Comparison of ENCODE assay signal across 8 cellular contexts in the genomic region with DNA sequence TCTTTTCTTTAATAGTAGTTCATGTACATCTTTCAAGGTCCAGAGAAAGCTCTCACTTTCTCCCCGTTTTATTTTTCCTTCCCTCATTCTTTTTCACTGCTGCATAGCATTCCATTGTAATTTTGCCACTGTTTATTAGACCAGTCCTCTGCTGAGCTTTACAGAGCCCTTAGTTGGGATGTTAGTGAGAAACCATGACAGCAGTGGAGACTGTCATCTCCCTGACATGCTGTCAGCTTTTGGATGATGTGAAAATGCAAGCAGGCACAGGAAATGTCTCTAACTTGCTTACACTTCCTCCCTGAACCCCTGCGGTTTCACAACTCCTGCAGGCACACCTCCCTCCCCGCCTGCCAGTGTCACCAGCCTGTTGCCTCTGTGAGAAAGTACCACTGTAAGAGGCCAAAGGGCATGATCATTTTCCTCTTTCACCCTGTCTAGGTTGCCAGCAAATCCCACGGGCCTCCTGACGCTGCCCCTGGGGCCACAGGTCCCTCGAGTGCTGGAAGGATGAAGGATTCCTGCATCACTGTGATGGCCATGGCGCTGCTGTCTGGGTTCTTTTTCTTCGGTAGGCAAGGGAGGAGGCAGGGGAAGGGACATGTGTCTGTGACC. TPM values are rescaled to one million over a fixed set of nuclear protein-coding genes. Genes with fewer than 3 reads are reported as not detected.
DNase-seq lines count a peak whose midpoint lies in the region; ATAC-seq and TF ChIP-seq lines count a peak whose summit lies in the region.

A gene (plus strand): TSS at position 415 of the 615 bp plus-strand sequence. CDS start 96 bp downstream, at position 511.

- no peaks in the 10 kb centered on the region for H3K4me1 ChIP-seq in Caco-2
- H3K4me1 ChIP-seq in GM23338 (ENCODE audit: insufficient read depth), result no peaks in the 10 kb centered on the region; the same call in 1 of the 2 replicates
- no peaks in the 10 kb centered on the region for H3K4me1 ChIP-seq in Panc1 (ENCODE audit: control insufficient read depth, insufficient read depth, low read length)

- no peaks in the 10 kb centered on the region for H3K36me3 ChIP-seq in Caco-2 (ENCODE audit: control insufficient read depth, insufficient read depth, low read length)
- no peaks in the 10 kb centered on the region for H3K36me3 ChIP-seq in GM23338 (ENCODE audit: insufficient read depth)
- no peaks in the 10 kb centered on the region for H3K36me3 ChIP-seq in Panc1 (ENCODE audit: control insufficient read depth, insufficient read depth, low read length)

- no peak for ATAC-seq in GM23338
- ATAC-seq in Panc1, result peak; percentile 42; the same call in 1 of the 2 replicates
- ATAC-seq in naive B cell (ENCODE audit: low read depth in 2 of 2), result peak; percentile 82 to 85

- no peaks in the 10 kb centered on the region for H3K36me3 Mint-ChIP-seq in Caco-2 (ENCODE audit: insufficient read depth, unreplicated experiment)
- H3K36me3 Mint-ChIP-seq in GM23338 (ENCODE audit: low read depth), result no peaks in the 10 kb centered on the region
- peaks cover 0 to 11% of the 10 kb centered on the region in 2 donors for H3K36me3 Mint-ChIP-seq in naive B cell

- H4K20me1 ChIP-seq in GM23338 (replicated peaks; ENCODE audit: insufficient read depth), result no peaks in the 10 kb centered on the region

- CTCF ChIA-PET in Caco-2 (lab: Charles Lee) (no interaction called here), Panc1 (lab: Charles Lee) (no interaction called here)

- H3K4me3 ChIP-seq in Caco-2 (ENCODE audit: low read depth, low read length), result no peak within 1 kb of the TSS
- H3K4me3 ChIP-seq in GM23338, result no peak within 1 kb of the TSS
- no peak within 1 kb of the TSS for H3K4me3 ChIP-seq in Panc1 (ENCODE audit: low read depth in 2 of 2, low read length in 2 of 2)

- DNase-seq in Caco-2, result no peak
- DNase-seq in GM23338 (ENCODE audit: low spot score), result no peak
- no peak for DNase-seq in Panc1 (ENCODE audit: low read depth, low spot score)
- DNase-seq in activated effector memory CD4-positive, alpha-beta T cell treated with Interleukin-2 at 50 U/mL for 16 hours, result peak; percentile 80
- DNase-seq in naive B cell, result peak; percentile 67
- DNase-seq in substantia nigra (lab: John Stamatoyannopoulos, UW), result peak in 15 of 49 donors; percentile 5 to 57 (median 16)
- no peak for DNase-seq in DMS79 (lab: John Stamatoyannopoulos, UW)
- no peak for DNase-seq in inferior parietal cortex (ENCODE audit: extremely low spot score)

- H3K4me3 Mint-ChIP-seq in Caco-2 (ENCODE audit: unreplicated experiment) (no peak within 1 kb of the TSS), GM23338 (no peak within 1 kb of the TSS; the same call in 2 of the 3 replicates), naive B cell (peak within 1 kb of the TSS; percentile 83 to 97 (median 92))

- H3K9me3 ChIP-seq in Caco-2 (no peaks in the 10 kb centered on the region), Panc1 (ENCODE audit: control insufficient read depth, insufficient read depth, low read depth, low read length) (no peaks in the 10 kb centered on the region)

- H3K79me2 ChIP-seq in GM23338 (replicated peaks; ENCODE audit: insufficient read depth), result no peaks in the 10 kb centered on the region

- no peak within 1 kb of the TSS for H3K27ac ChIP-seq in GM23338 (ENCODE audit: low read depth)
- H3K27ac ChIP-seq in Panc1 (ENCODE audit: low read length), result no peak within 1 kb of the TSS
- H3K27ac ChIP-seq in substantia nigra (ENCODE audit: low read depth, low read length, poor library complexity, severe bottlenecking), result peak within 1 kb of the TSS; percentile 30

- no peaks in the 10 kb centered on the region for H3K9me3 Mint-ChIP-seq in Caco-2 (ENCODE audit: unreplicated experiment)
- H3K9me3 Mint-ChIP-seq in GM23338, result no peaks in the 10 kb centered on the region
- peaks cover 0 to 2% (median 0%) of the 10 kb centered on the region in 7 donors for H3K9me3 Mint-ChIP-seq in naive B cell

- no peak within 1 kb of the TSS for H3K4me2 ChIP-seq in GM23338

- H2AFZ ChIP-seq in GM23338, result peak within 1 kb of the TSS; percentile 72

- POLR2A ChIA-PET in Caco-2 (lab: Charles Lee), result no interaction called here
- POLR2A ChIA-PET in Panc1 (lab: Charles Lee), result no interaction called here

- H3K27me3 ChIP-seq in Caco-2 (replicated peaks; ENCODE audit: control insufficient read depth, insufficient read depth, low read length) (no peaks in the 10 kb centered on the region), GM23338 (ENCODE audit: insufficient read depth) (peaks cover 13% of the 10 kb centered on the region; the same call in 1 of the 2 replicates), Panc1 (ENCODE audit: control insufficient read depth, insufficient read depth, low read length) (no peaks in the 10 kb centered on the region)

- no peaks in the 10 kb centered on the region for H3K27me3 Mint-ChIP-seq in Caco-2 (ENCODE audit: insufficient read depth, unreplicated experiment)
- peaks cover 3% of the 10 kb centered on the region for H3K27me3 Mint-ChIP-seq in GM23338 (ENCODE audit: insufficient read depth, low read depth, poor library complexity)
- no peaks in the 10 kb centered on the region for H3K27me3 Mint-ChIP-seq in naive B cell

- BruUV-seq in Caco-2 (replicated peaks; lab: Mats Ljungman, UMichigan) (no TSS peak), Panc1 (replicated peaks; lab: Mats Ljungman, UMichigan) (no TSS peak)

- H3K27ac Mint-ChIP-seq in Caco-2 (ENCODE audit: unreplicated experiment), result peak within 1 kb of the TSS; percentile 43
- no peak within 1 kb of the TSS for H3K27ac Mint-ChIP-seq in GM23338
- peak within 1 kb of the TSS; percentile 94 to 97 (median 96) for H3K27ac Mint-ChIP-seq in naive B cell

- H3K4me1 Mint-ChIP-seq in Caco-2 (ENCODE audit: low read depth, unreplicated experiment) (no peaks in the 10 kb centered on the region), GM23338 (no peaks in the 10 kb centered on the region), naive B cell (peaks cover 23 to 49% (median 32%) of the 10 kb centered on the region in 3 donors)

- H3F3A ChIP-seq in GM23338 (replicated peaks; ENCODE audit: low read depth), result 0 out of 2 replicates have a peak, but pooled peaks cover 3% of the 10 kb centered on the region

- in situ Hi-C loops in Panc1 (cut with HindIII; ENCODE audit: low pct_unique_long_range_greater_than_20kb, low sequenced_read_pairs), result no loop called here

- H3K9me2 ChIP-seq in GM23338 (ENCODE audit: insufficient read depth), result no peaks in the 10 kb centered on the region

- no peak for TF ChIP-seq CTCF in Caco-2 (IDR thresholded peaks at IDR 0.05; ENCODE audit: insufficient read depth in 1 of 2, low read depth in 1 of 2, low read length in 1 of 2, severe bottlenecking in 1 of 2, unreplicated experiment in 1 of 2)
- TF ChIP-seq CTCF in GM23338 (conservative IDR thresholded peaks at IDR 0.05; ENCODE audit: low read depth in 2 of 2), result no peak
- TF ChIP-seq CTCF in Panc1 (IDR thresholded peaks at IDR 0.05), result no peak

- intact Hi-C loops in Caco-2 (cut with micrococcal nuclease; ENCODE audit: unreplicated experiment), result no loop called here
- intact Hi-C loops in Panc1 (cut with micrococcal nuclease; ENCODE audit: unreplicated experiment), result no loop called here

RNA-seq across cellular contexts. Expression of the gene that starts here (rescaled TPM):
- 0.57 TPM in 1 of 2 replicates, not detected in the other for total RNA-seq in Caco-2 (2022)
- 0.07 TPM in 1 of 2 replicates, not detected in the other for total RNA-seq in GM23338 (2014; rRNA removed; shearing (Covaris generic))
- 0.05 and 0.43 TPM in 2 replicates for polyA plus RNA-seq in GM23338 (2016; fragmentation: Nextera tagmentation; extraction: Ambion mirVana)
- total RNA-seq in Panc1 (2021; ENCODE audit: unreplicated experiment), result 0.54 TPM
- polyA plus RNA-seq in Panc1 (2012; ENCODE audit: insufficient read length), result not detected
- polyA plus RNA-seq in naive B cell (ENCODE audit: low read depth in 6 of 6), result 10 to 100 TPM; 21.3 to 36.8 (median 25.6) TPM

Comparison
In these comparisons a context has a peak if more than half of its experiments do, and no peak if none do; other contexts are left out.
1. RNA of the gene that starts here (polyA plus RNA-seq): 21.3 to 36.8 TPM in naive B cell; 0.05 to 0.43 TPM in GM23338; every median in the first group is over 10 times any median in the second.
2. Peak in ATAC-seq in Panc1; RNA of the gene not detected or under 1 TPM.
3. DNase-seq: peak in activated effector memory CD4-positive, alpha-beta T cell treated with Interleukin-2 at 50 U/mL for 16 hours (single experiment) and naive B cell (single experiment); none in Caco-2 (0 of 2), GM23338 (single experiment), Panc1 (single experiment), DMS79 (single experiment) and inferior parietal cortex (single experiment).
4. H3K4me3 Mint-ChIP-seq: peak in naive B cell (8 of 8); none in Caco-2 (single experiment) and GM23338 (single experiment).